Comparison of ENCODE assay signal across 10 cellular contexts in the genomic region with DNA sequence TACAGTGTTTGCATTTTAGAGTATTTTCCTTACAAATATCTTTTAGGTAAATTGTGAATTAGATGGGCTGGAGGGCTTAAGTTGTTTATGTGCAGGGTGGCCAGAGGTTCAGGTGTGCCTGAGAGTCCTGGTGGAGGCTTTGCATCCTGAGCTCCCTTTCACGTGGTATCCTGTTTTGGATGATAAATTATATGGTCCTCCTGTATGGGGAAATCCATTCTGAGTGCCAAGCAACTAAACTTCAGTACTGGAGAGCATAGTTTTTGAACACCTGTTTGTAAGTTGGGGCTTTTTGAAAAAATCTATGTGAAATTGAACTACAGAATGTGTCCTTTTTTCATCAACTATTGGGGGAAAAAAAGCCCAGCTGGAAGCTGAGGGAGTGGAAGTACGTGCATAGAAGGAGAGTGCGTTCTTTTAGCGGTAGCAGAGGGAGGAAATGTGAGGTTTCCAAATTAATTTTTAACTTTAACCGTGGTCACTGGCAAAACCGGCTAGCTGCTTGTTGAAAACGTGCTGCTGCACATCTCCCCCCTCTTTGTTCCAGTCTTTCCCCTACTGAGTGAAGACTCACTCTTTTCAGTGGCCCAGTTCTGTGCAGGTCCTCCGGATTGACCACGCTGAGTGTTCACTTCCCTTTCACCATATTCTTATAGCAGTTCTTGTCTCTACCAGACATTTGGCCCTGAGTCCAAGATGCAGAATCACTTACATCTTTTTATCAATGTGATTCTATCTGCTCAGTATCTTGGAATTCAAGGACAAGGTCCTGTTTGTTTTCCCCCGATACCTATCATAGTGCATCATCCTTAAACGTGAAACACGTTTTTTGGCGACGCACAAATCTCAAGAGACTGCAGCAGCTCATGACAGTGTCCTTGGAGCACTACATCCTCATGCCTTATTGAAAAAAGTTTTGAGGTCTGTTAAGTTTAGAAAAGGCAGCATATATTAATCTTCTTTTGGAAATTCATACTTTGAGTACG. TPM values are rescaled to one million over a fixed set of nuclear protein-coding genes. Genes with fewer than 3 reads are reported as not detected.
A peak's percentile ranks its signal among the peaks of the same experiment; 100 is the strongest.
DNase-seq lines count a peak whose midpoint lies in the region; ATAC-seq and TF ChIP-seq lines count a peak whose summit lies in the region.
"Had no signal": no experiment of that assay in that cellular context is flagged by ENCODE, and none has a peak within 500 bp of the region (broad histone marks: within the 10 kb centered on the region; RNA-seq: fewer than 3 reads in every experiment).

No MANE protein-coding gene starts in this region.

- in situ Hi-C loops in Caki2 (cut with HindIII; ENCODE audit: low pct_unique_long_range_greater_than_20kb, low sequenced_read_pairs) = no loop called here

- DNase-seq in Caki2 (ENCODE audit: low read depth) (peak; percentile 67), GM20000 (ENCODE audit: low spot score) (peak; percentile 30), left lobe of liver (ENCODE audit: low spot score) (no peak), NCI-H748 (lab: John Stamatoyannopoulos, UW; ENCODE audit: unreplicated experiment) (no peak), NCI-H2081 treated with DMSO at 0.1 percent for 48 hours (lab: John Stamatoyannopoulos, UW) (no peak), SIG-M5 (lab: John Stamatoyannopoulos, UW) (no peak)
- no peak for DNase-seq in stimulated activated naive CD4-positive, alpha-beta T cell treated with Interleukin-2 at 50 U/mL for 16 hours (lab: John Stamatoyannopoulos, UW)
- DNase-seq: activated CD4-positive, alpha-beta T cell treated with anti-CD3 and anti-CD28 coated beads for 48 hours; dorsolateral prefrontal cortex had no signal

- peak; percentile 35 for ATAC-seq in HG03558 (IDR thresholded peaks at IDR 0.05; ENCODE audit: extremely low read depth, unreplicated experiment)
- ATAC-seq in left lobe of liver = peak; percentile 67

- TF ChIP-seq CTCF in GM20000 (IDR thresholded peaks at IDR 0.05; ENCODE audit: extremely low read depth, missing control alignments) = no peak

RNA-seq across cellular contexts. Expression of gene CNOT11, which starts 15.3 kb away (rescaled TPM):
- total RNA-seq in Caki2 (2014; rRNA removed; shearing (Covaris generic); ENCODE audit: low replicate concordance) = 96.0 and 125 TPM in 2 replicates
- total RNA-seq in left lobe of liver = 17.8 TPM

RNA-seq across cellular contexts. Expression of gene RNF149, which starts 40.5 kb away (rescaled TPM):
- 37.5 and 45.0 TPM in 2 replicates for total RNA-seq in Caki2 (2014; rRNA removed; shearing (Covaris generic); ENCODE audit: low replicate concordance)
- 18.6 TPM for total RNA-seq in left lobe of liver

Comparison
In these comparisons a context has a peak if more than half of its experiments do, and no peak if none do; other contexts are left out.
1. DNase-seq: peak in Caki2 (single experiment) and GM20000 (single experiment); none in left lobe of liver (single experiment), NCI-H748 (single experiment), stimulated activated naive CD4-positive, alpha-beta T cell treated with Interleukin-2 at 50 U/mL for 16 hours (single experiment), NCI-H2081 treated with DMSO at 0.1 percent for 48 hours (single experiment) and SIG-M5 (single experiment).